ENCODE assay signal across 8 cellular contexts in the genomic region with DNA sequence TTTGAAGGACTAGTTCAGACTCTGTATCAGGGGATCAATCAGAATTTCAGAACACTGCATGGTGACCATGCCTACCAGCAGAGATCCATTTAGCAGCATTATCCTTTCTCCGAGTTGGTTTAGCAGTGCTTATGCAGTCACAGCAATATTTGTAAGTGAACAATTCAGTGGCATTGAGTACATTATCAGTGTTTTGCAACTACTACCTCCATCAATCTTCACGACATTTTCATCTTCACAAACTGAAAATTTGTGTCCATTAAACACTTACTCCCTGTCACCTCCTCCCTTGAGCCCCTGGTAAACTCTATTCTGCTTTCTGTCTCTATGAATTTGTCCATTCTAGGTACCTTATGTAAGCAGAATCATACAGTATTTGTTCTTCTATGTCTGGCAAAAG. TPM values are rescaled to one million over a fixed set of nuclear protein-coding genes. Genes with fewer than 3 reads are reported as not detected.
"Had no signal": no experiment of that assay in that cellular context is flagged by ENCODE, and none has a peak within 500 bp of the region (broad histone marks: within the 10 kb centered on the region; RNA-seq: fewer than 3 reads in every experiment).

No MANE protein-coding gene starts in this region.

- H2AFZ ChIP-seq: GM23338 had no signal

- H3K27ac ChIP-seq: HL-60 had no signal

- FAIRE-seq: H1, H54, HepG2 had no signal

- H3K4me3 ChIP-seq: GM23338 had no signal

- H3K27ac Mint-ChIP-seq: GM23338, H9, IgD-negative memory B cell had no signal

- DNase-seq: H9, HCEC 1CT had no signal

- H3K4me1 Mint-ChIP-seq: IgD-negative memory B cell had no signal

- H3K4me2 ChIP-seq: GM23338 had no signal

- H3K36me3 Mint-ChIP-seq: IgD-negative memory B cell had no signal

- H3K9me3 Mint-ChIP-seq: GM23338, H9, IgD-negative memory B cell had no signal

- ATAC-seq: GM23338, HepG2 had no signal

- H3K4me3 Mint-ChIP-seq: GM23338, H9, IgD-negative memory B cell had no signal

- H3K27me3 Mint-ChIP-seq: IgD-negative memory B cell had no signal

RNA-seq across cellular contexts. Expression of gene SLC9A2, which starts 20.1 kb away (rescaled TPM):
- polyA plus RNA-seq: HepG2, IgD-negative memory B cell had no signal
